Comparison of ENCODE assay signal across 10 cellular contexts in the genomic region with DNA sequence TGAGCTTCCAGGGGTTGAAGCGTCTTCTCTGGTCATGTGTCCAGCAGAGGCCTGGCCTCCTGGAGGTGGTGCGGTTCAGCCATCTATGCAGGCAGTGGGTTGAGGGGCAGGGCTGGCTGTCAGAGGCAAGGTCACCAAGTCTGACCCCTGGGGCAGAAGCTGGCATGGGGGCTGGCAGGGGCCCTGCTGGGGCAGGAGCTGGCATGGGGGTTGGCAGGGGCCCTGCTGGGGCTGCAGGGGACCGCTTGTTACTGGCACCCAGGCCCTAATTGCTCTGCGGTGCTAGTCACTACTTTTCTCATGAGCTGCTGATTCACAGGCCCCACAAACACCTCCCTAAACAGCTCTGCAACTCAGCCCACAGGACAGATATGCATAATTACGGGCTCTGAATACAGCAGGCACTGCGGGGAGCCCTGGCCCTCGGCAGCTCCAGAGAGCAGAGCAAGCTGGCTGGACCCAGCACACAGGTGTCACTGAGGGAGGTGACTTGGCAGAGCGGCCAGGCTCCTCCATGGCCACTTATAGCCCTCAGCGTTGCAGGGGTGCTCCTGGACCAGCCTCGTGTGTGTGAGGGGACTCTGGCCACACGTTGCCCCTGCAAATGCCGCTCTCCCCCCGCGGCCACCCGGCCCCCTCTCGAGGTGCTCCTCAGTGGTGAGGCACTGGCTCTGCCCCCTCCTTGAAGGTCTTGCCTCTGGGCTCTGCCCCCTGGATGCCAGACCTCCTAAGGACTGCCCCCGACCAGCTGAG. TPM values are rescaled to one million over a fixed set of nuclear protein-coding genes. Genes with fewer than 3 reads are reported as not detected.
DNase-seq lines count a peak whose midpoint lies in the region; ATAC-seq and TF ChIP-seq lines count a peak whose summit lies in the region.
"Had no signal": no experiment of that assay in that cellular context is flagged by ENCODE, and none has a peak within 500 bp of the region (broad histone marks: within the 10 kb centered on the region; RNA-seq: fewer than 3 reads in every experiment).

No MANE protein-coding gene starts in this region.

- peaks cover 41% of the 10 kb centered on the region for H3K27me3 Mint-ChIP-seq in activated naive CD8-positive, alpha-beta T cell treated with anti-CD3 and anti-CD28 coated beads, Interleukin-2, amount 10 ng/mL, durations not matched to agents 7 days and 5 days

- TF ChIP-seq POLR2A in GM18505 (IDR thresholded peaks at IDR 0.05; ENCODE audit: borderline replicate concordance, extremely low read depth, insufficient read depth, insufficient read length) = no peak

- H3K4me1 Mint-ChIP-seq in activated naive CD8-positive, alpha-beta T cell treated with anti-CD3 and anti-CD28 coated beads, Interleukin-2, amount 10 ng/mL, durations not matched to agents 7 days and 5 days = peaks cover 24% of the 10 kb centered on the region
- H3K4me1 Mint-ChIP-seq in stimulated activated effector memory CD8-positive, alpha-beta T cell treated with anti-CD3 and anti-CD28 coated beads, Interleukin-12 subunit alpha, Interleukin-12 subunit beta, amount 100 ng/mL, for 72 hours = peaks cover 23% of the 10 kb centered on the region

- no peak for DNase-seq in activated naive CD4-positive, alpha-beta T cell treated with anti-CD3 and anti-CD28 coated beads, Interleukin-2, amount 50 U/mL, for 72 hours (ENCODE audit: low spot score in 2 of 2)
- no peak for DNase-seq in activated naive CD4-positive, alpha-beta T cell (lab: John Stamatoyannopoulos, UW)
- DNase-seq in NCI-H2227 (lab: John Stamatoyannopoulos, UW; ENCODE audit: unreplicated experiment) = peak; percentile 25
- DNase-seq in activated naive CD8-positive, alpha-beta T cell treated with anti-CD3 and anti-CD28 coated beads, Interleukin-2, amount 10 ng/mL, durations not matched to agents 7 days and 5 days = no peak
- DNase-seq in stimulated activated effector memory CD8-positive, alpha-beta T cell treated with anti-CD3 and anti-CD28 coated beads, Interleukin-12 subunit alpha, Interleukin-12 subunit beta, amount 100 ng/mL, for 72 hours (ENCODE audit: low spot score in 2 of 2) = peak in 1 of 2 donors; percentile 52
- DNase-seq in stimulated activated CD4-positive, alpha-beta T cell treated with anti-CD3 and anti-CD28 coated beads, Interleukin-12 subunit alpha, Interleukin-12 subunit beta, amount 100 ng/mL, for 4 hours = no peak

- H3K36me3 Mint-ChIP-seq in activated naive CD4-positive, alpha-beta T cell treated with anti-CD3 and anti-CD28 coated beads, Interleukin-2, amount 50 U/mL, for 72 hours = no peaks in the 10 kb centered on the region
- H3K36me3 Mint-ChIP-seq in activated naive CD8-positive, alpha-beta T cell treated with anti-CD3 and anti-CD28 coated beads, Interleukin-2, amount 10 ng/mL, durations not matched to agents 7 days and 5 days = no peaks in the 10 kb centered on the region
- H3K36me3 Mint-ChIP-seq in stimulated activated effector memory CD8-positive, alpha-beta T cell treated with anti-CD3 and anti-CD28 coated beads, Interleukin-12 subunit alpha, Interleukin-12 subunit beta, amount 100 ng/mL, for 72 hours = no peaks in the 10 kb centered on the region

- no peak overlapping the region for H3K27ac Mint-ChIP-seq in activated naive CD4-positive, alpha-beta T cell treated with anti-CD3 and anti-CD28 coated beads, Interleukin-2, amount 50 U/mL, for 72 hours
- H3K27ac Mint-ChIP-seq in activated naive CD8-positive, alpha-beta T cell treated with anti-CD3 and anti-CD28 coated beads, Interleukin-2, amount 10 ng/mL, durations not matched to agents 7 days and 5 days = peak overlapping the region; percentile 77
- peak overlapping the region; percentile 34 for H3K27ac Mint-ChIP-seq in stimulated activated effector memory CD8-positive, alpha-beta T cell treated with anti-CD3 and anti-CD28 coated beads, Interleukin-12 subunit alpha, Interleukin-12 subunit beta, amount 100 ng/mL, for 72 hours
- H3K27ac Mint-ChIP-seq: dendritic cell treated with granulocyte-macrophage colony-stimulating factor and Interleukin-4, amounts not matched to agents 40 ng/mL and 50 ng/mL, for 4 days had no signal

- POLR2A ChIA-PET in activated naive CD8-positive, alpha-beta T cell treated with anti-CD3 and anti-CD28 coated beads, Interleukin-2, amount 10 ng/mL, durations not matched to agents 7 days and 5 days (lab: Charles Lee) = interaction anchor here (1.5 to 4.1 kb wide), 2 partner anchors 10 to 27 kb away, joined by 6 to 41 read pairs; no protein-coding TSS in a partner anchor

- peak overlapping the region; percentile 74 for H3K4me3 Mint-ChIP-seq in activated naive CD8-positive, alpha-beta T cell treated with anti-CD3 and anti-CD28 coated beads, Interleukin-2, amount 10 ng/mL, durations not matched to agents 7 days and 5 days
- H3K4me3 Mint-ChIP-seq in stimulated activated effector memory CD8-positive, alpha-beta T cell treated with anti-CD3 and anti-CD28 coated beads, Interleukin-12 subunit alpha, Interleukin-12 subunit beta, amount 100 ng/mL, for 72 hours = peak overlapping the region; percentile 67
- H3K4me3 Mint-ChIP-seq: dendritic cell treated with granulocyte-macrophage colony-stimulating factor and Interleukin-4, amounts not matched to agents 40 ng/mL and 50 ng/mL, for 4 days had no signal

- H3K9me3 Mint-ChIP-seq in activated naive CD4-positive, alpha-beta T cell treated with anti-CD3 and anti-CD28 coated beads, Interleukin-2, amount 50 U/mL, for 72 hours = no peaks in the 10 kb centered on the region
- H3K9me3 Mint-ChIP-seq in activated naive CD8-positive, alpha-beta T cell treated with anti-CD3 and anti-CD28 coated beads, Interleukin-2, amount 10 ng/mL, durations not matched to agents 7 days and 5 days = no peaks in the 10 kb centered on the region
- no peaks in the 10 kb centered on the region for H3K9me3 Mint-ChIP-seq in stimulated activated effector memory CD8-positive, alpha-beta T cell treated with anti-CD3 and anti-CD28 coated beads, Interleukin-12 subunit alpha, Interleukin-12 subunit beta, amount 100 ng/mL, for 72 hours
- H3K9me3 Mint-ChIP-seq: dendritic cell treated with granulocyte-macrophage colony-stimulating factor and Interleukin-4, amounts not matched to agents 40 ng/mL and 50 ng/mL, for 4 days had no signal

- ATAC-seq in activated naive CD4-positive, alpha-beta T cell treated with anti-CD3 and anti-CD28 coated beads, Interleukin-2, amount 50 U/mL, for 72 hours = peak; percentile 9 to 50
- ATAC-seq in activated naive CD8-positive, alpha-beta T cell treated with anti-CD3 and anti-CD28 coated beads, Interleukin-2, amount 10 ng/mL, durations not matched to agents 7 days and 5 days (ENCODE audit: low read depth) = no peak
- ATAC-seq in stimulated activated effector memory CD8-positive, alpha-beta T cell treated with anti-CD3 and anti-CD28 coated beads, Interleukin-12 subunit alpha, Interleukin-12 subunit beta, amount 100 ng/mL, for 72 hours = peak; percentile 64
- ATAC-seq in GM18505 (IDR thresholded peaks at IDR 0.05; ENCODE audit: unreplicated experiment) (no peak), GM21367 (IDR thresholded peaks at IDR 0.05; ENCODE audit: unreplicated experiment) (no peak)

RNA-seq across cellular contexts. Expression of a gene that starts 32.6 kb away (rescaled TPM):
- total RNA-seq in activated naive CD4-positive, alpha-beta T cell treated with anti-CD3 and anti-CD28 coated beads, Interleukin-2, amount 50 U/mL, for 72 hours = 1 to 10 TPM in 1 of 2 donors, under 1 TPM in 1; 0.11 to 1.9 TPM
- 1 to 10 TPM; 3.7 to 5.0 TPM for total RNA-seq in activated naive CD8-positive, alpha-beta T cell treated with anti-CD3 and anti-CD28 coated beads, Interleukin-2, amount 10 ng/mL, durations not matched to agents 7 days and 5 days
- total RNA-seq: fibroblast of villous mesenchyme had no signal

Comparison
In these comparisons a context has a peak if more than half of its experiments do, and no peak if none do; other contexts are left out.
1. ATAC-seq: peak in activated naive CD4-positive, alpha-beta T cell treated with anti-CD3 and anti-CD28 coated beads, Interleukin-2, amount 50 U/mL, for 72 hours (2 of 2) and stimulated activated effector memory CD8-positive, alpha-beta T cell treated with anti-CD3 and anti-CD28 coated beads, Interleukin-12 subunit alpha, Interleukin-12 subunit beta, amount 100 ng/mL, for 72 hours (single experiment); none in activated naive CD8-positive, alpha-beta T cell treated with anti-CD3 and anti-CD28 coated beads, Interleukin-2, amount 10 ng/mL, durations not matched to agents 7 days and 5 days (single experiment), GM18505 (single experiment) and GM21367 (single experiment).
2. H3K27ac Mint-ChIP-seq: peak in activated naive CD8-positive, alpha-beta T cell treated with anti-CD3 and anti-CD28 coated beads, Interleukin-2, amount 10 ng/mL, durations not matched to agents 7 days and 5 days (single experiment) and stimulated activated effector memory CD8-positive, alpha-beta T cell treated with anti-CD3 and anti-CD28 coated beads, Interleukin-12 subunit alpha, Interleukin-12 subunit beta, amount 100 ng/mL, for 72 hours (single experiment); none in activated naive CD4-positive, alpha-beta T cell treated with anti-CD3 and anti-CD28 coated beads, Interleukin-2, amount 50 U/mL, for 72 hours (0 of 2).